18 cellular contexts compared by ENCODE assay signal in the genomic region with DNA sequence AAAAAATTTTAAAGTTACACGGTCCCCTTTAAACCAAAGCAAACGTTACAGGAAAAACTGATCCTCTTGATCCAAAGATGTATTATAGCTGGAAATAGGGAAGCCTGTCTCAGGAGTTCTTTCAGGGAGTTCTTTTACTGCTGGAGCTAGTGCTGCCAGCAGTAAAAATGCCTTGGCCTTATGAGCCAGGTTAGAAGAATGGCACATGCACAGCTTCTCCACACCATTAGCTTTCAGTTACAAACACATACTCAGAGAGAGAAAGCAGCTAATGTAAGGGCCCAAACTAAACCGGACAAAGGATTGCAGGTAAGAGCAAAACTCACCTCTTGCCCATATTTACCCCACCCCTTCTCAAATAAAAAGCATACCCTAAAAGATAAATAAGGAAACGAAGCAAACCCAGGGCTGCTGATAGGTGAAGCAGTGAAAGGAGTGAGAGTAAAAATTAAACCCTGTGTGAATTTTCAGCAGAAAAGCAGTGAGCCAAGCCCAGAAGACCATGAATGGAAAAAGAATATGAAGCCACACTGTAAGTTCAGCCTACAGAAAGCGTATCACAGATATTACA. TPM values are rescaled to one million over a fixed set of nuclear protein-coding genes. Genes with fewer than 3 reads are reported as not detected.
DNase-seq lines count a peak whose midpoint lies in the region; ATAC-seq and TF ChIP-seq lines count a peak whose summit lies in the region.
"Had no signal": no experiment of that assay in that cellular context is flagged by ENCODE, and none has a peak within 500 bp of the region (broad histone marks: within the 10 kb centered on the region; RNA-seq: fewer than 3 reads in every experiment).

No MANE protein-coding gene starts in this region.

- no peaks in the 10 kb centered on the region for H3K27me3 Mint-ChIP-seq in activated T-helper 1 cell treated with anti-CD3 and anti-CD28 coated beads, Interleukin-12 subunit alpha, Interleukin-12 subunit beta, Interleukin-2, Interleukin-4 antibody, amounts not matched to agents 30 ng/mL and 10 ng/mL and 1 ng/mL, durations not matched to agents 14 hours and 24 hours and 36 hours (ENCODE audit: insufficient read depth)
- H3K27me3 Mint-ChIP-seq in nephron progenitor cell (ENCODE audit: low read depth, poor library complexity), result no peaks in the 10 kb centered on the region

- no peak for TF ChIP-seq POLR2A in stomach (IDR thresholded peaks at IDR 0.05)

- peak overlapping the region in 1 of 2 donors; percentile 58 for H3K9ac ChIP-seq in colonic mucosa (ENCODE audit: low read depth in 2 of 2, low read length in 2 of 2)

- H3K27ac ChIP-seq in colonic mucosa, result peak overlapping the region; percentile 56
- H3K27ac ChIP-seq in stomach, result peak overlapping the region in 3 of 5 donors; percentile 11 to 53 (median 18)
- H3K27ac ChIP-seq: SJCRH30 had no signal

- no peak overlapping the region for H3K4me3 Mint-ChIP-seq in activated T-helper 1 cell treated with anti-CD3 and anti-CD28 coated beads, Interleukin-12 subunit alpha, Interleukin-12 subunit beta, Interleukin-2, Interleukin-4 antibody, amounts not matched to agents 30 ng/mL and 10 ng/mL and 1 ng/mL, durations not matched to agents 14 hours and 24 hours and 36 hours
- H3K4me3 Mint-ChIP-seq in nephron progenitor cell, result no peak overlapping the region
- H3K4me3 Mint-ChIP-seq: GM23338 had no signal

- H3K27me3 ChIP-seq in colonic mucosa (no peaks in the 10 kb centered on the region), stomach (no peaks in the 10 kb centered on the region)
- H3K27me3 ChIP-seq: BE2C, MG63, SJCRH30 had no signal

- H3K36me3 ChIP-seq in colonic mucosa, result no peaks in the 10 kb centered on the region
- H3K36me3 ChIP-seq in stomach, result peaks cover 45 to 93% (median 90%) of the 10 kb centered on the region in 4 donors

- intact Hi-C loops in activated T-helper 1 cell treated with anti-CD3 and anti-CD28 coated beads, Interleukin-12 subunit alpha, Interleukin-12 subunit beta, Interleukin-2, Interleukin-4 antibody, amounts not matched to agents 30 ng/mL and 10 ng/mL and 1 ng/mL, durations not matched to agents 14 hours and 24 hours and 36 hours (cut with micrococcal nuclease), result no loop called here
- intact Hi-C loops in colonic mucosa (cut with DNase I) (no loop called here), stomach (cut with DNase I; ENCODE audit: low total_unique reads) (no loop called here)

- TF ChIP-seq EP300 in stomach (IDR thresholded peaks at IDR 0.05), result no peak

- peak overlapping the region; percentile 44 for H3K27ac Mint-ChIP-seq in activated T-helper 1 cell treated with anti-CD3 and anti-CD28 coated beads, Interleukin-12 subunit alpha, Interleukin-12 subunit beta, Interleukin-2, Interleukin-4 antibody, amounts not matched to agents 30 ng/mL and 10 ng/mL and 1 ng/mL, durations not matched to agents 14 hours and 24 hours and 36 hours
- peak overlapping the region; percentile 83 for H3K27ac Mint-ChIP-seq in nephron progenitor cell
- H3K27ac Mint-ChIP-seq: GM23338 had no signal

- no peak overlapping the region for H3K4me3 ChIP-seq in colonic mucosa
- no peak overlapping the region for H3K4me3 ChIP-seq in stomach
- H3K4me3 ChIP-seq: GM23338, HAP-1, MG63, SJCRH30 had no signal

- peaks cover 62% of the 10 kb centered on the region for H3K4me1 Mint-ChIP-seq in activated T-helper 1 cell treated with anti-CD3 and anti-CD28 coated beads, Interleukin-12 subunit alpha, Interleukin-12 subunit beta, Interleukin-2, Interleukin-4 antibody, amounts not matched to agents 30 ng/mL and 10 ng/mL and 1 ng/mL, durations not matched to agents 14 hours and 24 hours and 36 hours (ENCODE audit: low read depth)
- H3K4me1 Mint-ChIP-seq in nephron progenitor cell, result peaks cover 9% of the 10 kb centered on the region

- peaks cover 76% of the 10 kb centered on the region for H3K36me3 Mint-ChIP-seq in activated T-helper 1 cell treated with anti-CD3 and anti-CD28 coated beads, Interleukin-12 subunit alpha, Interleukin-12 subunit beta, Interleukin-2, Interleukin-4 antibody, amounts not matched to agents 30 ng/mL and 10 ng/mL and 1 ng/mL, durations not matched to agents 14 hours and 24 hours and 36 hours (ENCODE audit: low read depth)
- peaks cover 75% of the 10 kb centered on the region for H3K36me3 Mint-ChIP-seq in nephron progenitor cell (ENCODE audit: low read depth)

- DNase-seq in activated T-helper 1 cell treated with anti-CD3 and anti-CD28 coated beads, Interleukin-12 subunit alpha, Interleukin-12 subunit beta, Interleukin-2, Interleukin-4 antibody, amounts not matched to agents 30 ng/mL and 10 ng/mL and 1 ng/mL, durations not matched to agents 14 hours and 24 hours and 36 hours (ENCODE audit: low spot score), result no peak
- DNase-seq in colonic mucosa, result no peak
- no peak for DNase-seq in nephron progenitor cell
- no peak for DNase-seq in stomach
- no peak for DNase-seq in medulla oblongata (ENCODE audit: extremely low spot score)
- DNase-seq: BE2C, EL, Kasumi-1, MG63, NCI-H1417, NCI-H2081 treated with DMSO at 0.1 percent for 48 hours, NCI-H526, SJCRH30 had no signal

- H3K9me3 ChIP-seq in colonic mucosa, result no peaks in the 10 kb centered on the region
- H3K9me3 ChIP-seq in stomach, result no peaks in the 10 kb centered on the region
- H3K9me3 ChIP-seq: BE2C, HAP-1, MG63, SJCRH30 had no signal

- no peaks in the 10 kb centered on the region for H3K4me1 ChIP-seq in colonic mucosa
- peaks cover 9 to 49% (median 28%) of the 10 kb centered on the region in 4 donors for H3K4me1 ChIP-seq in stomach
- H3K4me1 ChIP-seq: BE2C, HAP-1 had no signal

- H3K9me3 Mint-ChIP-seq in activated T-helper 1 cell treated with anti-CD3 and anti-CD28 coated beads, Interleukin-12 subunit alpha, Interleukin-12 subunit beta, Interleukin-2, Interleukin-4 antibody, amounts not matched to agents 30 ng/mL and 10 ng/mL and 1 ng/mL, durations not matched to agents 14 hours and 24 hours and 36 hours, result no peaks in the 10 kb centered on the region
- H3K9me3 Mint-ChIP-seq in nephron progenitor cell, result no peaks in the 10 kb centered on the region
- H3K9me3 Mint-ChIP-seq: GM23338 had no signal

- ATAC-seq in GM18868 (IDR thresholded peaks at IDR 0.05; ENCODE audit: unreplicated experiment), result no peak
- no peak for ATAC-seq in GM18511 (IDR thresholded peaks at IDR 0.05; ENCODE audit: unreplicated experiment)
- ATAC-seq in HG02642 (IDR thresholded peaks at IDR 0.05; ENCODE audit: poor library complexity, unreplicated experiment), result no peak
- ATAC-seq: GM23338 had no signal

- TF ChIP-seq CTCF in colonic mucosa (IDR thresholded peaks at IDR 0.05) (no peak), nephron progenitor cell (IDR thresholded peaks at IDR 0.05) (no peak), stomach (IDR thresholded peaks at IDR 0.05) (no peak)

- 40 to 64% (median 59%) methylated on average over 5 of the region's 5 CpGs for WGBS in stomach, 5 donors

RNA-seq across cellular contexts. Expression of a gene that starts 19.0 kb away (rescaled TPM):
- 37.5 and 41.4 TPM in 2 replicates for total RNA-seq in activated T-helper 1 cell treated with anti-CD3 and anti-CD28 coated beads, Interleukin-12 subunit alpha, Interleukin-12 subunit beta, Interleukin-2, Interleukin-4 antibody, amounts not matched to agents 30 ng/mL and 10 ng/mL and 1 ng/mL, durations not matched to agents 14 hours and 24 hours and 36 hours
- total RNA-seq in colonic mucosa, result 10 to 100 TPM; 25.4 to 31.9 TPM
- total RNA-seq in stomach, result 10 to 100 TPM in 4 of 5 donors, 1 to 10 TPM in 1; 7.5 to 43.3 (median 25.9) TPM
- polyA plus RNA-seq in stomach, result 10 to 100 TPM; 14.4 to 24.4 (median 18.9) TPM

RNA-seq across cellular contexts. Expression of a gene that starts 35.2 kb away (rescaled TPM):
- total RNA-seq in activated T-helper 1 cell treated with anti-CD3 and anti-CD28 coated beads, Interleukin-12 subunit alpha, Interleukin-12 subunit beta, Interleukin-2, Interleukin-4 antibody, amounts not matched to agents 30 ng/mL and 10 ng/mL and 1 ng/mL, durations not matched to agents 14 hours and 24 hours and 36 hours, result 130 and 132 TPM in 2 replicates
- 100 to 1,000 TPM; 134 to 169 TPM for total RNA-seq in colonic mucosa
- total RNA-seq in stomach, result 100 to 1,000 TPM in 3 of 5 donors, 10 to 100 TPM in 2; 30.7 to 211 (median 161) TPM
- 100 to 1,000 TPM in 1 of 3 donors, 10 to 100 TPM in 2; 69.0 to 115 (median 81.1) TPM for polyA plus RNA-seq in stomach
